In the genomic region with DNA sequence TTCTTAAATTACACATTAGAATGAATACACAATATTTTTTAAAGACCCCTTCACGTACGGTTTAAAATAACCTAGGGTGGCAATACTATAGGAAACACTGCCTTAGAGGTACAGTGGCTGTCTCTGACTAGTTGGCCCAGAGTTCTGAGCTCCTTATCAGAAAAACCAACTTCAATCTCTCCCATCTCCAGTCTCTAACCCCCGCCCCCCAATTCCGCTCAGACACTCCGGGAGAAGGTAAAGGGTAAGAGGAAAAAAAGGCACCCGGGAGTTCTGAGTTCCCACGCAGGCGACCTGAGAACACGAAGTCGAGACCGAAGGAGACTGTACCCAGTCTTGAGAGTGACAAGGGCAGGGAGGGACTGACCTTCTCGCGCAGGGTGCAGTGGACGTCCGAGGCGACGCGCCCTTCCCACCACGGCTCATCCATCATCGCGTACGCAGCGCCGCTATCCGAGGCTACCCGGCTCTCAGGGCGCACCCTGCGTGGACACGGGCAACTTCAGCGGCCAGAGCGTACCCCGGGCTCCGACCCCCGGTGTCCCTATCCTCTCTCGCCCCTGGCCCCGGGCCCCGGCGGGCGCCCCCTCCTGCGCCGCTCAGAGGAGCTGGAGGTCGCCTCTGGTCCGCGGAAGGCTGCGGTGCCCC, we compare ENCODE assay signal across 8 cellular contexts. TPM values are rescaled to one million over a fixed set of nuclear protein-coding genes. Genes with fewer than 3 reads are reported as not detected.
DNase-seq lines count a peak whose midpoint lies in the region; ATAC-seq and TF ChIP-seq lines count a peak whose summit lies in the region.

No MANE protein-coding gene starts in this region.

- no peaks in the 10 kb centered on the region for H3K9me3 Mint-ChIP-seq in activated T-cell treated with anti-CD3 and anti-CD28 coated beads, Interleukin-2, amount 50 U/mL, for 4 hours
- H3K9me3 Mint-ChIP-seq in osteocyte (ENCODE audit: unreplicated experiment), result no peaks in the 10 kb centered on the region

- peak overlapping the region; percentile 65 for H3K4me3 ChIP-seq in fibroblast of pulmonary artery (replicated peaks; ENCODE audit: low read depth, low read length)

- H3K4me1 Mint-ChIP-seq in activated T-cell treated with anti-CD3 and anti-CD28 coated beads, Interleukin-2, amount 50 U/mL, for 4 hours (ENCODE audit: low read depth), result peaks cover 8% of the 10 kb centered on the region
- peaks cover 19% of the 10 kb centered on the region for H3K4me1 Mint-ChIP-seq in osteocyte (ENCODE audit: unreplicated experiment)

- no peak for ATAC-seq in activated T-cell treated with anti-CD3 and anti-CD28 coated beads, Interleukin-2, amount 50 U/mL, for 4 hours
- ATAC-seq in HG03521 (IDR thresholded peaks at IDR 0.05; ENCODE audit: unreplicated experiment), result no peak

- TF ChIP-seq CTCF in fibroblast of pulmonary artery (IDR thresholded peaks at IDR 0.05; ENCODE audit: low read length, missing control alignments) (no peak), osteocyte (IDR thresholded peaks at IDR 0.05) (no peak)

- H3K27me3 Mint-ChIP-seq in activated T-cell treated with anti-CD3 and anti-CD28 coated beads, Interleukin-2, amount 50 U/mL, for 4 hours (ENCODE audit: low read depth), result peaks cover 51% of the 10 kb centered on the region
- peaks cover 2% of the 10 kb centered on the region for H3K27me3 Mint-ChIP-seq in osteocyte (ENCODE audit: unreplicated experiment)

- H3K4me3 Mint-ChIP-seq in activated T-cell treated with anti-CD3 and anti-CD28 coated beads, Interleukin-2, amount 50 U/mL, for 4 hours, result peak overlapping the region; percentile 55
- H3K4me3 Mint-ChIP-seq in osteocyte (ENCODE audit: unreplicated experiment), result peak overlapping the region; percentile 85

- DNase-seq in activated T-cell treated with anti-CD3 and anti-CD28 coated beads, Interleukin-2, amount 50 U/mL, for 4 hours, result no peak
- DNase-seq in activated T-cell treated with anti-CD3 and anti-CD28 coated beads, Interleukin-2, amount 50 U/mL, for 1 hour, result no peak
- DNase-seq in RPMI7951 (ENCODE audit: low read depth), result peak; percentile 30
- DNase-seq in fibroblast of pulmonary artery (ENCODE audit: low read depth), result peak; percentile 17
- DNase-seq in osteocyte (ENCODE audit: extremely low spot score, unreplicated experiment), result no peak
- DNase-seq in SIG-M5 treated with dmso at 0.1 percent for 504 hours (lab: John Stamatoyannopoulos, UW; ENCODE audit: unreplicated experiment), result no peak
- no peak for DNase-seq in NCI-H1436 treated with DMSO at 0.1 percent for 48 hours (lab: John Stamatoyannopoulos, UW)

- no peaks in the 10 kb centered on the region for H3K36me3 Mint-ChIP-seq in activated T-cell treated with anti-CD3 and anti-CD28 coated beads, Interleukin-2, amount 50 U/mL, for 4 hours (ENCODE audit: insufficient read depth)
- peaks cover under 1% of the 10 kb centered on the region for H3K36me3 Mint-ChIP-seq in osteocyte (ENCODE audit: unreplicated experiment)

- peak overlapping the region; percentile 21 for H3K27ac Mint-ChIP-seq in osteocyte (ENCODE audit: unreplicated experiment)

RNA-seq across cellular contexts. Expression of a gene that starts 0.7 kb away (rescaled TPM):
- total RNA-seq in activated T-cell treated with anti-CD3 and anti-CD28 coated beads, Interleukin-2, amount 50 U/mL, for 4 hours, result under 1 TPM; 0.10 to 0.30 (median 0.13) TPM
- total RNA-seq in RPMI7951 (2014; rRNA removed; shearing (Covaris generic)), result 2.3 and 3.0 TPM in 2 replicates
- 8.2 and 8.4 TPM in 2 replicates for total RNA-seq in osteocyte

RNA-seq across cellular contexts. Expression of a gene that starts 58.8 kb away (rescaled TPM):
- not detected for total RNA-seq in activated T-cell treated with anti-CD3 and anti-CD28 coated beads, Interleukin-2, amount 50 U/mL, for 4 hours
- 3.5 and 4.8 TPM in 2 replicates for total RNA-seq in RPMI7951 (2014; rRNA removed; shearing (Covaris generic))
- 0.16 and 0.19 TPM in 2 replicates for total RNA-seq in osteocyte

Comparison
In these comparisons a context has a peak if more than half of its experiments do, and no peak if none do; other contexts are left out.
1. DNase-seq: peak in RPMI7951 (single experiment) and fibroblast of pulmonary artery (single experiment); none in activated T-cell treated with anti-CD3 and anti-CD28 coated beads, Interleukin-2, amount 50 U/mL, for 4 hours (single experiment), activated T-cell treated with anti-CD3 and anti-CD28 coated beads, Interleukin-2, amount 50 U/mL, for 1 hour (single experiment), osteocyte (single experiment), SIG-M5 treated with dmso at 0.1 percent for 504 hours (single experiment) and NCI-H1436 treated with DMSO at 0.1 percent for 48 hours (single experiment).